In the genomic region with DNA sequence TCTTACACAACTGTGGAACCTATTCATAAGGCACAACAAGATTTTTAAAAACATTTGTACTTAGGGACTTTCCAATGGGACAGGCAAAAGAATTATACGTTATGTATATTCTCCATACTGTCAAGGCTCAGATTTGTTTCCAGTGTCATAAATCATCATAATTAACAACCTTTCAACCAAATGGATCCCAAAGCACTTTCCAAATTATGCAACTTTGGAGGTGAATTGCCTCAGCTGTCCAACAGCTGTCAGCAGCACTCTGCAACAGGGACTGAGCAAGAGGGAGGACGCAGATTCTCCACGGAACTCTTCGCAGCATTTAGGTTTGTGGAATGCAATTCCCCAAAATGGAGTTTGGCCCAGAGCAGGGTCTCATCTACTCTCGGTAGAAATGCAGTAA, we compare ENCODE assay signal across 1 cellular context.
TF ChIP-seq lines count a peak whose summit lies in the region.

No MANE protein-coding gene starts in this region.

TF ChIP-seq in HepG2, 621 proteins besides CTCF, POLR2A, EP300 and RAD21 (continued from another document):
- TF ChIP-seq, protein P1, sequence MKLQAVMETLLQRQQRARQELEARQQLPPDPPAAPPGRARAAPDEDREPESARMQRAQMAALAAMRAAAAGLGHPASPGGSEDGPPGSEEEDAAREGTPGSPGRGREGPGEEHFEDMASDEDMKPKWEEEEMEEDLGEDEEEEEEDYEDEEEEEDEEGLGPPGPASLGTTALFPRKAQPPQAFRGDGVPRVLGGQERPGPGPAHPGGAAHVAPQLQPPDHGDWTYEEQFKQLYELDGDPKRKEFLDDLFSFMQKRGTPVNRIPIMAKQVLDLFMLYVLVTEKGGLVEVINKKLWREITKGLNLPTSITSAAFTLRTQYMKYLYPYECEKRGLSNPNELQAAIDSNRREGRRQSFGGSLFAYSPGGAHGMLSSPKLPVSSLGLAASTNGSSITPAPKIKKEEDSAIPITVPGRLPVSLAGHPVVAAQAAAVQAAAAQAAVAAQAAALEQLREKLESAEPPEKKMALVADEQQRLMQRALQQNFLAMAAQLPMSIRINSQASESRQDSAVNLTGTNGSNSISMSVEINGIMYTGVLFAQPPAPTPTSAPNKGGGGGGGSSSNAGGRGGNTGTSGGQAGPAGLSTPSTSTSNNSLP (IDR thresholded peaks at IDR 0.05; ENCODE audit: low read depth, low read length): no peak
- TF ChIP-seq ATAD3A (CRISPR knock-in tag; IDR thresholded peaks at IDR 0.05) (no peak), CBX5 (CRISPR knock-in tag; IDR thresholded peaks at IDR 0.05; ENCODE audit: borderline replicate concordance) (no peak), ZNF230 (CRISPR knock-in tag; IDR thresholded peaks at IDR 0.05) (no peak), SMYD3 (CRISPR knock-in tag; IDR thresholded peaks at IDR 0.05) (no peak)
- TF ChIP-seq, protein P2, sequence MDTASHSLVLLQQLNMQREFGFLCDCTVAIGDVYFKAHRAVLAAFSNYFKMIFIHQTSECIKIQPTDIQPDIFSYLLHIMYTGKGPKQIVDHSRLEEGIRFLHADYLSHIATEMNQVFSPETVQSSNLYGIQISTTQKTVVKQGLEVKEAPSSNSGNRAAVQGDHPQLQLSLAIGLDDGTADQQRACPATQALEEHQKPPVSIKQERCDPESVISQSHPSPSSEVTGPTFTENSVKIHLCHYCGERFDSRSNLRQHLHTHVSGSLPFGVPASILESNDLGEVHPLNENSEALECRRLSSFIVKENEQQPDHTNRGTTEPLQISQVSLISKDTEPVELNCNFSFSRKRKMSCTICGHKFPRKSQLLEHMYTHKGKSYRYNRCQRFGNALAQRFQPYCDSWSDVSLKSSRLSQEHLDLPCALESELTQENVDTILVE (CRISPR knock-in tag; IDR thresholded peaks at IDR 0.05): no peak
- TF ChIP-seq, protein P3, sequence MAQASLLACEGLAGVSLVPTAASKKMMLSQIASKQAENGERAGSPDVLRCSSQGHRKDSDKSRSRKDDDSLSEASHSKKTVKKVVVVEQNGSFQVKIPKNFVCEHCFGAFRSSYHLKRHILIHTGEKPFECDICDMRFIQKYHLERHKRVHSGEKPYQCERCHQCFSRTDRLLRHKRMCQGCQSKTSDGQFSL (CRISPR knock-in tag; IDR thresholded peaks at IDR 0.05): no peak
- TF ChIP-seq, protein P4, sequence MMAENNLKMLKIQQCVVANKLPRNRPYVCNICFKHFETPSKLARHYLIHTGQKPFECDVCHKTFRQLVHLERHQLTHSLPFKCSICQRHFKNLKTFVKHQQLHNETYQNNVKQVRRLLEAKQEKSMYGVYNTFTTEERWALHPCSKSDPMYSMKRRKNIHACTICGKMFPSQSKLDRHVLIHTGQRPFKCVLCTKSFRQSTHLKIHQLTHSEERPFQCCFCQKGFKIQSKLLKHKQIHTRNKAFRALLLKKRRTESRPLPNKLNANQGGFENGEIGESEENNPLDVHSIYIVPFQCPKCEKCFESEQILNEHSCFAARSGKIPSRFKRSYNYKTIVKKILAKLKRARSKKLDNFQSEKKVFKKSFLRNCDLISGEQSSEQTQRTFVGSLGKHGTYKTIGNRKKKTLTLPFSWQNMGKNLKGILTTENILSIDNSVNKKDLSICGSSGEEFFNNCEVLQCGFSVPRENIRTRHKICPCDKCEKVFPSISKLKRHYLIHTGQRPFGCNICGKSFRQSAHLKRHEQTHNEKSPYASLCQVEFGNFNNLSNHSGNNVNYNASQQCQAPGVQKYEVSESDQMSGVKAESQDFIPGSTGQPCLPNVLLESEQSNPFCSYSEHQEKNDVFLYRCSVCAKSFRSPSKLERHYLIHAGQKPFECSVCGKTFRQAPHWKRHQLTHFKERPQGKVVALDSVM (CRISPR knock-in tag; IDR thresholded peaks at IDR 0.05): no peak
- TF ChIP-seq, protein P5, sequence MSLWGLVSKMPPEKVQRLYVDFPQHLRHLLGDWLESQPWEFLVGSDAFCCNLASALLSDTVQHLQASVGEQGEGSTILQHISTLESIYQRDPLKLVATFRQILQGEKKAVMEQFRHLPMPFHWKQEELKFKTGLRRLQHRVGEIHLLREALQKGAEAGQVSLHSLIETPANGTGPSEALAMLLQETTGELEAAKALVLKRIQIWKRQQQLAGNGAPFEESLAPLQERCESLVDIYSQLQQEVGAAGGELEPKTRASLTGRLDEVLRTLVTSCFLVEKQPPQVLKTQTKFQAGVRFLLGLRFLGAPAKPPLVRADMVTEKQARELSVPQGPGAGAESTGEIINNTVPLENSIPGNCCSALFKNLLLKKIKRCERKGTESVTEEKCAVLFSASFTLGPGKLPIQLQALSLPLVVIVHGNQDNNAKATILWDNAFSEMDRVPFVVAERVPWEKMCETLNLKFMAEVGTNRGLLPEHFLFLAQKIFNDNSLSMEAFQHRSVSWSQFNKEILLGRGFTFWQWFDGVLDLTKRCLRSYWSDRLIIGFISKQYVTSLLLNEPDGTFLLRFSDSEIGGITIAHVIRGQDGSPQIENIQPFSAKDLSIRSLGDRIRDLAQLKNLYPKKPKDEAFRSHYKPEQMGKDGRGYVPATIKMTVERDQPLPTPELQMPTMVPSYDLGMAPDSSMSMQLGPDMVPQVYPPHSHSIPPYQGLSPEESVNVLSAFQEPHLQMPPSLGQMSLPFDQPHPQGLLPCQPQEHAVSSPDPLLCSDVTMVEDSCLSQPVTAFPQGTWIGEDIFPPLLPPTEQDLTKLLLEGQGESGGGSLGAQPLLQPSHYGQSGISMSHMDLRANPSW (CRISPR knock-in tag; IDR thresholded peaks at IDR 0.05; ENCODE audit: borderline replicate concordance): no peak
TF ChIP-seq in HepG2: peak in this region for 3.
